ENCODE assay signal across 8 cellular contexts in the genomic region with DNA sequence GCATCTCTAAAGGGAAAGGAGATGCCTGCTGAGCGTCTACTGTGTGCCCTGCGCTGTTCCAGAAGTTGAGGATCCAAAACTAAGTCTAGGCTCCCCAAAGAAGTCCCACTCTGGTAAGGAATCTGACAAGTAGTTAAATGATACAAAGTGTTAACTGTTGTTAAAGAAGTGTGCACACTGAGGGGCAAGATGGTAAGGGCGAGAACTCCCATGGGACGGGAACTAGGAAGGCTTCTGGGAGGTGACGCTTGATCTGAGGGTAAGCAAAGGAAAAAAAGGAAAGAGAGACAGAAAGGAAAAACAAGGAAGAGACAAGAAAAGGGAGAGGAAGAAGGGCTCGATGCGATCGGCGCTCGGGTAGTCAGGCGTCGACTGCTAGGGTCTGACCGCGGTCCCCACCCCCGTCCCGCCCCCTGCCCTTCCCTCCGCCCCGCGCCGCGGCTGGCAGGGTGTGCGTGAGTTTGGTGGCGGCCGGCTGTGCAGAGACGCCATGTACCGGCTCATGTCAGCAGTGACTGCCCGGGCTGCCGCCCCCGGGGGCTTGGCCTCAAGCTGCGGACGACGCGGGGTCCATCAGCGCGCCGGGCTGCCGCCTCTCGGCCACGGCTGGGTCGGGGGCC. TPM values are rescaled to one million over a fixed set of nuclear protein-coding genes. Genes with fewer than 3 reads are reported as not detected.
DNase-seq lines count a peak whose midpoint lies in the region; ATAC-seq and TF ChIP-seq lines count a peak whose summit lies in the region.

A gene with protein sequence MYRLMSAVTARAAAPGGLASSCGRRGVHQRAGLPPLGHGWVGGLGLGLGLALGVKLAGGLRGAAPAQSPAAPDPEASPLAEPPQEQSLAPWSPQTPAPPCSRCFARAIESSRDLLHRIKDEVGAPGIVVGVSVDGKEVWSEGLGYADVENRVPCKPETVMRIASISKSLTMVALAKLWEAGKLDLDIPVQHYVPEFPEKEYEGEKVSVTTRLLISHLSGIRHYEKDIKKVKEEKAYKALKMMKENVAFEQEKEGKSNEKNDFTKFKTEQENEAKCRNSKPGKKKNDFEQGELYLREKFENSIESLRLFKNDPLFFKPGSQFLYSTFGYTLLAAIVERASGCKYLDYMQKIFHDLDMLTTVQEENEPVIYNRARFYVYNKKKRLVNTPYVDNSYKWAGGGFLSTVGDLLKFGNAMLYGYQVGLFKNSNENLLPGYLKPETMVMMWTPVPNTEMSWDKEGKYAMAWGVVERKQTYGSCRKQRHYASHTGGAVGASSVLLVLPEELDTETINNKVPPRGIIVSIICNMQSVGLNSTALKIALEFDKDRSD (plus strand): TSS at position 480 of the 620 bp plus-strand sequence. CDS start 11 bp downstream, at position 491.

- H3K27me3 ChIP-seq in kidney epithelial cell (ENCODE audit: control insufficient read depth, insufficient read depth, low read length): no peaks in the 10 kb centered on the region

- ATAC-seq in GM18909 (IDR thresholded peaks at IDR 0.05; ENCODE audit: poor library complexity, unreplicated experiment) (peak; percentile 70), HG03159 (IDR thresholded peaks at IDR 0.05; ENCODE audit: unreplicated experiment) (peak; percentile 79)

- H3K4me3 ChIP-seq in choroid plexus epithelial cell (ENCODE audit: low read depth, low read length): peak within 1 kb of the TSS; percentile 92
- H3K4me3 ChIP-seq in kidney epithelial cell (ENCODE audit: low read depth, low read length): peak within 1 kb of the TSS; percentile 87

- H3K36me3 ChIP-seq in kidney epithelial cell (ENCODE audit: control insufficient read depth, insufficient read depth, low read length): no peaks in the 10 kb centered on the region

- TF ChIP-seq CTCF in choroid plexus epithelial cell (conservative IDR thresholded peaks at IDR 0.05; ENCODE audit: low read depth, low read length) (no peak), kidney epithelial cell (IDR thresholded peaks at IDR 0.05; ENCODE audit: insufficient read depth, low read length, poor library complexity, severe bottlenecking) (no peak)

- DNase-seq in AG08395 (ENCODE audit: low spot score): peak; percentile 89
- peak; percentile 70 for DNase-seq in NCI-H460 (ENCODE audit: extremely low read depth, low read depth)
- peak; percentile 71 to 78 for DNase-seq in activated CD4-positive, alpha-beta T cell treated with anti-CD3 and anti-CD28 coated beads for 4 hours
- peak; percentile 93 for DNase-seq in choroid plexus epithelial cell (ENCODE audit: low read depth)
- DNase-seq in kidney epithelial cell (ENCODE audit: low read depth): peak; percentile 42
- DNase-seq in stimulated activated CD4-positive, alpha-beta T cell treated with anti-CD3 and anti-CD28 coated beads, Interleukin-15, amount 100 ng/mL, for 48 hours (ENCODE audit: low read depth in 2 of 2): peak; percentile 67 to 72

RNA-seq across cellular contexts. Expression of the gene that starts here (rescaled TPM):
- total RNA-seq in NCI-H460 (2014; rRNA removed; shearing (Covaris generic)): 7.4 and 7.5 TPM in 2 replicates
- polyA plus RNA-seq in NCI-H460 (2014; cell fraction: nucleus; rRNA removed): 6.9 and 8.7 TPM in 2 replicates
- total RNA-seq in kidney epithelial cell: 10.7 and 11.6 TPM in 2 replicates

Comparison
In these comparisons a context has a peak if more than half of its experiments do, and no peak if none do; other contexts are left out.
1. Peak in every context shown above with its lines: DNase-seq, ATAC-seq and H3K4me3 ChIP-seq.
2. DNase-seq: peak in every context shown above with its lines; median percentile 93 in choroid plexus epithelial cell; 89 in AG08395; 74 in activated CD4-positive, alpha-beta T cell treated with anti-CD3 and anti-CD28 coated beads for 4 hours; 70 in NCI-H460; 70 in stimulated activated CD4-positive, alpha-beta T cell treated with anti-CD3 and anti-CD28 coated beads, Interleukin-15, amount 100 ng/mL, for 48 hours; 42 in kidney epithelial cell.